ENCODE assay signal across 17 cellular contexts in the genomic region with DNA sequence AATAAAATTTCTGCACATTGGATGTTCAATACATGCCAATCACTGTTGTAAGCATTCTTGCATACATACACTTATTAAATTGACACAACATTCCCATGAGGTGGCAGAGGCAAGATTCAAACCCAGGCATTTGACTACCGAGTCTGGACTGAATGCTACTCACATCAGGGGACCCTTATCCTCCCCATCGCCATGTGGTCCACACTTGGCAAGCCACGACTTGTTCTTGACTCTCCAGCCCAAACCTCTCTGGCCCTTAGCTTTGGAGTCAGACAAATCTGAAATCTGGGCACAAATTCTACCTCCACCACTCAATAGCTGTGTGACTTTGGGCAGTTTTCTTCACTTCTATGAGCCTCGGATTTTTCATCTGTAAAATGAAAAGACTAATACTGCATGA. TPM values are rescaled to one million over a fixed set of nuclear protein-coding genes. Genes with fewer than 3 reads are reported as not detected.
DNase-seq lines count a peak whose midpoint lies in the region; ATAC-seq and TF ChIP-seq lines count a peak whose summit lies in the region.
"Had no signal": no experiment of that assay in that cellular context is flagged by ENCODE, and none has a peak within 500 bp of the region (broad histone marks: within the 10 kb centered on the region; RNA-seq: fewer than 3 reads in every experiment).

No MANE protein-coding gene starts in this region.

- H3K36me3 Mint-ChIP-seq in WTC11 = no peaks in the 10 kb centered on the region
- no peaks in the 10 kb centered on the region for H3K36me3 Mint-ChIP-seq in activated naive CD4-positive, alpha-beta T cell treated with anti-CD3 and anti-CD28 coated beads for 36 hours (ENCODE audit: low read depth)
- H3K36me3 Mint-ChIP-seq: CD8-positive, alpha-beta T cell had no signal

- POLR2A ChIA-PET in WTC11 (lab: Charles Lee) = no interaction called here

- 0 out of 2 replicates have a peak overlapping the region, but pooled peaks have one; percentile 20 for H3K27ac Mint-ChIP-seq in WTC11
- H3K27ac Mint-ChIP-seq in activated naive CD4-positive, alpha-beta T cell treated with anti-CD3 and anti-CD28 coated beads for 36 hours = no peak overlapping the region
- H3K27ac Mint-ChIP-seq: B cell; CD4-positive, alpha-beta T cell; CD8-positive, alpha-beta T cell had no signal

- H3K4me1 Mint-ChIP-seq in WTC11 = 0 out of 2 replicates have a peak, but pooled peaks cover 4% of the 10 kb centered on the region
- H3K4me1 Mint-ChIP-seq in activated naive CD4-positive, alpha-beta T cell treated with anti-CD3 and anti-CD28 coated beads for 36 hours (ENCODE audit: low read depth) = no peaks in the 10 kb centered on the region
- H3K4me1 Mint-ChIP-seq: B cell had no signal

- intact Hi-C loops in activated naive CD4-positive, alpha-beta T cell treated with anti-CD3 and anti-CD28 coated beads for 36 hours (cut with micrococcal nuclease) = no loop called here

- no peak overlapping the region for H3K4me3 Mint-ChIP-seq in WTC11
- H3K4me3 Mint-ChIP-seq in activated naive CD4-positive, alpha-beta T cell treated with anti-CD3 and anti-CD28 coated beads for 36 hours = no peak overlapping the region
- H3K4me3 Mint-ChIP-seq: B cell; CD4-positive, alpha-beta T cell; CD8-positive, alpha-beta T cell had no signal

- ATAC-seq in WTC11 = no peak
- ATAC-seq: A549; CD8-positive, alpha-beta T cell; GM12878 had no signal

- peak; percentile 39 for DNase-seq in DMS 273 (lab: John Stamatoyannopoulos, UW; ENCODE audit: unreplicated experiment)
- no peak for DNase-seq in DMS 273 treated with DMSO at 0.1 percent for 48 hours (lab: John Stamatoyannopoulos, UW)
- DNase-seq in NCI-H2171 treated with DMSO at 0.1 percent for 48 hours (lab: John Stamatoyannopoulos, UW) = peak; percentile 31
- DNase-seq in NCI-H2171 (lab: John Stamatoyannopoulos, UW) = no peak
- DNase-seq in WTC11 (ENCODE audit: low spot score) = no peak
- no peak for DNase-seq in activated CD4-positive, alpha-beta T cell treated with anti-CD3 and anti-CD28 coated beads, Interleukin-2, amount 50 U/mL, for 1 hour
- no peak for DNase-seq in activated naive CD4-positive, alpha-beta T cell treated with anti-CD3 and anti-CD28 coated beads for 36 hours
- DNase-seq: AML-193; Caco-2; Calu3; CD4-positive, alpha-beta T cell; CD8-positive, alpha-beta T cell; DMS79 treated with DMSO at 0.1 percent for 48 hours; GDM1 had no signal

- CTCF ChIA-PET in WTC11 (lab: Charles Lee) = no interaction called here
- CTCF ChIA-PET in activated naive CD4-positive, alpha-beta T cell treated with anti-CD3 and anti-CD28 coated beads for 36 hours (lab: Charles Lee) = no interaction called here

- H3K27me3 Mint-ChIP-seq in WTC11 (ENCODE audit: low read depth) = no peaks in the 10 kb centered on the region
- peaks cover 3% of the 10 kb centered on the region for H3K27me3 Mint-ChIP-seq in activated naive CD4-positive, alpha-beta T cell treated with anti-CD3 and anti-CD28 coated beads for 36 hours (ENCODE audit: low read depth)

- no peak for TF ChIP-seq CTCF in WTC11 (IDR thresholded peaks at IDR 0.05)

- H3K9me3 Mint-ChIP-seq in WTC11 = peaks cover 7% of the 10 kb centered on the region; the same call in 1 of the 2 replicates
- H3K9me3 Mint-ChIP-seq in activated naive CD4-positive, alpha-beta T cell treated with anti-CD3 and anti-CD28 coated beads for 36 hours = no peaks in the 10 kb centered on the region
- H3K9me3 Mint-ChIP-seq: CD4-positive, alpha-beta T cell had no signal

TF ChIP-seq in WTC11, 78 proteins besides CTCF, POLR2A, EP300 and RAD21 (continues in another document):
- TF ChIP-seq, protein P1, sequence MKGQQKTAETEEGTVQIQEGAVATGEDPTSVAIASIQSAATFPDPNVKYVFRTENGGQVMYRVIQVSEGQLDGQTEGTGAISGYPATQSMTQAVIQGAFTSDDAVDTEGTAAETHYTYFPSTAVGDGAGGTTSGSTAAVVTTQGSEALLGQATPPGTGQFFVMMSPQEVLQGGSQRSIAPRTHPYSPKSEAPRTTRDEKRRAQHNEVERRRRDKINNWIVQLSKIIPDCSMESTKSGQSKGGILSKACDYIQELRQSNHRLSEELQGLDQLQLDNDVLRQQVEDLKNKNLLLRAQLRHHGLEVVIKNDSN (CRISPR knock-in tag; IDR thresholded peaks at IDR 0.05) = no peak
- no peak for TF ChIP-seq TEAD1 (CRISPR knock-in tag; IDR thresholded peaks at IDR 0.05)
- TF ChIP-seq, protein P2, sequence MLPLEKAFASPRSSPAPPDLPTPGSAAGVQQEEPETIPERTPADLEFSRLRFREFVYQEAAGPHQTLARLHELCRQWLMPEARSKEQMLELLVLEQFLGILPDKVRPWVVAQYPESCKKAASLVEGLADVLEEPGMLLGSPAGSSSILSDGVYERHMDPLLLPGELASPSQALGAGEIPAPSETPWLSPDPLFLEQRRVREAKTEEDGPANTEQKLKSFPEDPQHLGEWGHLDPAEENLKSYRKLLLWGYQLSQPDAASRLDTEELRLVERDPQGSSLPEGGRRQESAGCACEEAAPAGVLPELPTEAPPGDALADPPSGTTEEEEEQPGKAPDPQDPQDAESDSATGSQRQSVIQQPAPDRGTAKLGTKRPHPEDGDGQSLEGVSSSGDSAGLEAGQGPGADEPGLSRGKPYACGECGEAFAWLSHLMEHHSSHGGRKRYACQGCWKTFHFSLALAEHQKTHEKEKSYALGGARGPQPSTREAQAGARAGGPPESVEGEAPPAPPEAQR (CRISPR knock-in tag; IDR thresholded peaks at IDR 0.05) = no peak
- TF ChIP-seq, protein P3, sequence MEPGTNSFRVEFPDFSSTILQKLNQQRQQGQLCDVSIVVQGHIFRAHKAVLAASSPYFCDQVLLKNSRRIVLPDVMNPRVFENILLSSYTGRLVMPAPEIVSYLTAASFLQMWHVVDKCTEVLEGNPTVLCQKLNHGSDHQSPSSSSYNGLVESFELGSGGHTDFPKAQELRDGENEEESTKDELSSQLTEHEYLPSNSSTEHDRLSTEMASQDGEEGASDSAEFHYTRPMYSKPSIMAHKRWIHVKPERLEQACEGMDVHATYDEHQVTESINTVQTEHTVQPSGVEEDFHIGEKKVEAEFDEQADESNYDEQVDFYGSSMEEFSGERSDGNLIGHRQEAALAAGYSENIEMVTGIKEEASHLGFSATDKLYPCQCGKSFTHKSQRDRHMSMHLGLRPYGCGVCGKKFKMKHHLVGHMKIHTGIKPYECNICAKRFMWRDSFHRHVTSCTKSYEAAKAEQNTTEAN (CRISPR knock-in tag; IDR thresholded peaks at IDR 0.05) = no peak
- no peak for TF ChIP-seq TCF7 (CRISPR knock-in tag; IDR thresholded peaks at IDR 0.05; ENCODE audit: low read depth)
- TF ChIP-seq ZNF219 (CRISPR knock-in tag; IDR thresholded peaks at IDR 0.05; ENCODE audit: borderline replicate concordance) = no peak
- TF ChIP-seq ZNF121 (CRISPR knock-in tag; IDR thresholded peaks at IDR 0.05) = no peak
- TF ChIP-seq, protein P4, sequence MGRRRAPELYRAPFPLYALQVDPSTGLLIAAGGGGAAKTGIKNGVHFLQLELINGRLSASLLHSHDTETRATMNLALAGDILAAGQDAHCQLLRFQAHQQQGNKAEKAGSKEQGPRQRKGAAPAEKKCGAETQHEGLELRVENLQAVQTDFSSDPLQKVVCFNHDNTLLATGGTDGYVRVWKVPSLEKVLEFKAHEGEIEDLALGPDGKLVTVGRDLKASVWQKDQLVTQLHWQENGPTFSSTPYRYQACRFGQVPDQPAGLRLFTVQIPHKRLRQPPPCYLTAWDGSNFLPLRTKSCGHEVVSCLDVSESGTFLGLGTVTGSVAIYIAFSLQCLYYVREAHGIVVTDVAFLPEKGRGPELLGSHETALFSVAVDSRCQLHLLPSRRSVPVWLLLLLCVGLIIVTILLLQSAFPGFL (CRISPR knock-in tag; IDR thresholded peaks at IDR 0.05; ENCODE audit: borderline replicate concordance) = no peak
- no peak for TF ChIP-seq JUN (CRISPR knock-in tag; IDR thresholded peaks at IDR 0.05)
- TF ChIP-seq, protein P5, sequence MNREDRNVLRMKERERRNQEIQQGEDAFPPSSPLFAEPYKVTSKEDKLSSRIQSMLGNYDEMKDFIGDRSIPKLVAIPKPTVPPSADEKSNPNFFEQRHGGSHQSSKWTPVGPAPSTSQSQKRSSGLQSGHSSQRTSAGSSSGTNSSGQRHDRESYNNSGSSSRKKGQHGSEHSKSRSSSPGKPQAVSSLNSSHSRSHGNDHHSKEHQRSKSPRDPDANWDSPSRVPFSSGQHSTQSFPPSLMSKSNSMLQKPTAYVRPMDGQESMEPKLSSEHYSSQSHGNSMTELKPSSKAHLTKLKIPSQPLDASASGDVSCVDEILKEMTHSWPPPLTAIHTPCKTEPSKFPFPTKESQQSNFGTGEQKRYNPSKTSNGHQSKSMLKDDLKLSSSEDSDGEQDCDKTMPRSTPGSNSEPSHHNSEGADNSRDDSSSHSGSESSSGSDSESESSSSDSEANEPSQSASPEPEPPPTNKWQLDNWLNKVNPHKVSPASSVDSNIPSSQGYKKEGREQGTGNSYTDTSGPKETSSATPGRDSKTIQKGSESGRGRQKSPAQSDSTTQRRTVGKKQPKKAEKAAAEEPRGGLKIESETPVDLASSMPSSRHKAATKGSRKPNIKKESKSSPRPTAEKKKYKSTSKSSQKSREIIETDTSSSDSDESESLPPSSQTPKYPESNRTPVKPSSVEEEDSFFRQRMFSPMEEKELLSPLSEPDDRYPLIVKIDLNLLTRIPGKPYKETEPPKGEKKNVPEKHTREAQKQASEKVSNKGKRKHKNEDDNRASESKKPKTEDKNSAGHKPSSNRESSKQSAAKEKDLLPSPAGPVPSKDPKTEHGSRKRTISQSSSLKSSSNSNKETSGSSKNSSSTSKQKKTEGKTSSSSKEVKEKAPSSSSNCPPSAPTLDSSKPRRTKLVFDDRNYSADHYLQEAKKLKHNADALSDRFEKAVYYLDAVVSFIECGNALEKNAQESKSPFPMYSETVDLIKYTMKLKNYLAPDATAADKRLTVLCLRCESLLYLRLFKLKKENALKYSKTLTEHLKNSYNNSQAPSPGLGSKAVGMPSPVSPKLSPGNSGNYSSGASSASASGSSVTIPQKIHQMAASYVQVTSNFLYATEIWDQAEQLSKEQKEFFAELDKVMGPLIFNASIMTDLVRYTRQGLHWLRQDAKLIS (CRISPR knock-in tag; IDR thresholded peaks at IDR 0.05; ENCODE audit: borderline replicate concordance) = no peak
- no peak for TF ChIP-seq KAT7 (CRISPR knock-in tag; IDR thresholded peaks at IDR 0.05; ENCODE audit: borderline replicate concordance)
- TF ChIP-seq, protein P6, sequence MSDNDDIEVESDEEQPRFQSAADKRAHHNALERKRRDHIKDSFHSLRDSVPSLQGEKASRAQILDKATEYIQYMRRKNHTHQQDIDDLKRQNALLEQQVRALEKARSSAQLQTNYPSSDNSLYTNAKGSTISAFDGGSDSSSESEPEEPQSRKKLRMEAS (CRISPR knock-in tag; IDR thresholded peaks at IDR 0.05) = no peak
- TF ChIP-seq, protein P7, sequence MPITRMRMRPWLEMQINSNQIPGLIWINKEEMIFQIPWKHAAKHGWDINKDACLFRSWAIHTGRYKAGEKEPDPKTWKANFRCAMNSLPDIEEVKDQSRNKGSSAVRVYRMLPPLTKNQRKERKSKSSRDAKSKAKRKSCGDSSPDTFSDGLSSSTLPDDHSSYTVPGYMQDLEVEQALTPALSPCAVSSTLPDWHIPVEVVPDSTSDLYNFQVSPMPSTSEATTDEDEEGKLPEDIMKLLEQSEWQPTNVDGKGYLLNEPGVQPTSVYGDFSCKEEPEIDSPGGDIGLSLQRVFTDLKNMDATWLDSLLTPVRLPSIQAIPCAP (CRISPR knock-in tag; IDR thresholded peaks at IDR 0.05) = no peak

RNA-seq across cellular contexts. Expression of a gene that starts 57.1 kb away (rescaled TPM):
- 8.8 to 10.5 TPM (median 8.9 TPM) in 3 replicates for total RNA-seq in WTC11 (2021)
- not detected for total RNA-seq in activated naive CD4-positive, alpha-beta T cell treated with anti-CD3 and anti-CD28 coated beads for 36 hours
- total RNA-seq: B cell; CD4-positive, alpha-beta T cell; CD8-positive, alpha-beta T cell had no signal

Comparison
In these comparisons a context has a peak if more than half of its experiments do, and no peak if none do; other contexts are left out.
1. DNase-seq: peak in DMS 273 (single experiment) and NCI-H2171 treated with DMSO at 0.1 percent for 48 hours (single experiment); none in DMS 273 treated with DMSO at 0.1 percent for 48 hours (single experiment), NCI-H2171 (single experiment), WTC11 (single experiment), activated CD4-positive, alpha-beta T cell treated with anti-CD3 and anti-CD28 coated beads, Interleukin-2, amount 50 U/mL, for 1 hour (single experiment) and activated naive CD4-positive, alpha-beta T cell treated with anti-CD3 and anti-CD28 coated beads for 36 hours (single experiment).